39 cellular contexts compared by ENCODE assay signal in genomic region chr2:170206805-170207407, GRCh38. TPM values are rescaled to one million over a fixed set of nuclear protein-coding genes. Genes with fewer than 3 reads are reported as not detected.
"Had no signal": no experiment of that assay in that cellular context is flagged by ENCODE, and none has a peak within 500 bp of the region (broad histone marks: within the 10 kb centered on the region; RNA-seq: fewer than 3 reads in every experiment).

No MANE protein-coding gene starts in this region.

- DNase-seq: activated CD4-positive, alpha-beta T cell treated with anti-CD3 and anti-CD28 coated beads for 36 hours; activated CD4-positive, alpha-beta T cell treated with anti-CD3 and anti-CD28 coated beads, Interleukin-2, amount 50 U/mL, for 1 hour; activated CD4-positive, alpha-beta T cell treated with anti-CD3 and anti-CD28 coated beads, Interleukin-2, amount 50 U/mL, for 48 hours; activated CD4-positive, CD25-positive, alpha-beta regulatory T cell; activated CD4-positive, CD25-positive, alpha-beta regulatory T cell treated with anti-CD3 and anti-CD28 coated beads, Interleukin-2, amount 50 U/mL, for 72 hours; activated CD8-positive, alpha-beta memory T cell treated with anti-CD3 and anti-CD28 coated beads for 24 hours; activated CD8-positive, alpha-beta T cell treated with anti-CD3 and anti-CD28 coated beads for 36 hours; activated effector memory CD4-positive, alpha-beta T cell treated with anti-CD3 and anti-CD28 coated beads, Interleukin-2, amount 50 U/mL, for 16 hours; activated naive CD4-positive, alpha-beta T cell treated with anti-CD3 and anti-CD28 coated beads for 36 hours; activated naive CD8-positive, alpha-beta T cell treated with anti-CD3 and anti-CD28 coated beads for 36 hours; activated naive CD8-positive, alpha-beta T cell treated with anti-CD3 and anti-CD28 coated beads, Interleukin-2, amount 50 U/mL, for 24 hours; activated T-cell treated with anti-CD3 and anti-CD28 coated beads, Interleukin-2, amount 50 U/mL, for 1 hour; activated T-cell treated with anti-CD3 and anti-CD28 coated beads, Interleukin-2, amount 50 U/mL, for 48 hours; adrenal gland; amygdala; central memory CD4-positive, alpha-beta T cell; cerebellar nuclear complex; colonic mucosa; effector CD8-positive, alpha-beta T cell; esophagus squamous epithelium; foreskin melanocyte; head of caudate nucleus; hippocampal formation; T-helper 1 cell; T-helper 17 cell; T1000 had no signal

- FAIRE-seq: endometrium, endothelial cell of umbilical vein had no signal

- H3K27ac ChIP-seq: adrenal gland, ascending aorta, breast epithelium, cardiac muscle cell, colonic mucosa, epithelial cell of prostate, esophagus squamous epithelium, gastroesophageal sphincter had no signal

- H3K4me3 ChIP-seq: adrenal gland, ascending aorta, breast epithelium, cardiac muscle cell, colonic mucosa, esophagus squamous epithelium, gastroesophageal sphincter had no signal

- ATAC-seq: activated CD4-positive, alpha-beta T cell treated with anti-CD3 and anti-CD28 coated beads for 36 hours; activated CD8-positive, alpha-beta T cell treated with anti-CD3 and anti-CD28 coated beads for 36 hours; activated naive CD8-positive, alpha-beta T cell treated with anti-CD3 and anti-CD28 coated beads, Interleukin-2, amount 50 U/mL, for 24 hours; gastroesophageal sphincter; T-helper 17 cell had no signal

- H3K9me3 Mint-ChIP-seq: activated CD8-positive, alpha-beta T cell treated with anti-CD3 and anti-CD28 coated beads for 36 hours; activated naive CD4-positive, alpha-beta T cell treated with anti-CD3 and anti-CD28 coated beads, Interleukin-2, amount 50 U/mL, for 24 hours; activated naive CD8-positive, alpha-beta T cell treated with anti-CD3 and anti-CD28 coated beads, Interleukin-2, amount 50 U/mL, for 24 hours; activated T-helper 1 cell treated with anti-CD3 and anti-CD28 coated beads, Interleukin-12 subunit alpha, Interleukin-12 subunit beta, Interleukin-2, Interleukin-4 antibody, amounts not matched to agents 30 ng/mL and 10 ng/mL and 1 ng/mL, durations not matched to agents 14 hours and 24 hours and 36 hours; activated T-helper 2 cell treated with anti-CD3 and anti-CD28 coated beads, Interferon-gamma antibody, Interleukin-2, Interleukin-4, amounts not matched to agents 10 μg/mL and 5 μg/mL and 100 μg/mL, durations not matched to agents 14 hours and 24 hours and 36 hours had no signal

- H3K4me1 Mint-ChIP-seq: activated CD4-positive, alpha-beta T cell treated with anti-CD3 and anti-CD28 coated beads for 36 hours; activated naive CD4-positive, alpha-beta T cell treated with anti-CD3 and anti-CD28 coated beads, Interleukin-2, amount 50 U/mL, for 24 hours; activated naive CD8-positive, alpha-beta T cell treated with anti-CD3 and anti-CD28 coated beads for 36 hours; activated naive CD8-positive, alpha-beta T cell treated with anti-CD3 and anti-CD28 coated beads, Interleukin-2, amount 50 U/mL, for 24 hours; T-helper 17 cell had no signal

- H3K27me3 ChIP-seq: adrenal gland, ascending aorta, breast epithelium, cardiac muscle cell, colonic mucosa, esophagus squamous epithelium, gastroesophageal sphincter had no signal

- H3K9me3 ChIP-seq: ascending aorta, colonic mucosa, esophagus squamous epithelium, gastroesophageal sphincter had no signal

- H3K4me1 ChIP-seq: adrenal gland, ascending aorta, breast epithelium, colonic mucosa, gastroesophageal sphincter had no signal

- H3K4me3 Mint-ChIP-seq: activated CD4-positive, alpha-beta T cell treated with anti-CD3 and anti-CD28 coated beads for 36 hours; activated CD8-positive, alpha-beta T cell treated with anti-CD3 and anti-CD28 coated beads for 36 hours; activated naive CD4-positive, alpha-beta T cell treated with anti-CD3 and anti-CD28 coated beads for 36 hours; activated naive CD4-positive, alpha-beta T cell treated with anti-CD3 and anti-CD28 coated beads, Interleukin-2, amount 50 U/mL, for 24 hours; activated naive CD8-positive, alpha-beta T cell treated with anti-CD3 and anti-CD28 coated beads for 36 hours; activated naive CD8-positive, alpha-beta T cell treated with anti-CD3 and anti-CD28 coated beads, Interleukin-2, amount 50 U/mL, for 24 hours; activated T-helper 1 cell treated with anti-CD3 and anti-CD28 coated beads, Interleukin-12 subunit alpha, Interleukin-12 subunit beta, Interleukin-2, Interleukin-4 antibody, amounts not matched to agents 30 ng/mL and 10 ng/mL and 1 ng/mL, durations not matched to agents 14 hours and 24 hours and 36 hours; brain; T-helper 17 cell; T-helper 2 cell treated with Interferon-gamma antibody and Interleukin-4, amounts not matched to agents 5 μg/mL and 100 μg/mL, for 36 hours had no signal

- H3K27ac Mint-ChIP-seq: activated CD4-positive, alpha-beta T cell treated with anti-CD3 and anti-CD28 coated beads for 36 hours; activated CD8-positive, alpha-beta T cell treated with anti-CD3 and anti-CD28 coated beads for 36 hours; activated naive CD4-positive, alpha-beta T cell treated with anti-CD3 and anti-CD28 coated beads for 36 hours; activated naive CD4-positive, alpha-beta T cell treated with anti-CD3 and anti-CD28 coated beads, Interleukin-2, amount 50 U/mL, for 24 hours; activated naive CD8-positive, alpha-beta T cell treated with anti-CD3 and anti-CD28 coated beads for 36 hours; activated naive CD8-positive, alpha-beta T cell treated with anti-CD3 and anti-CD28 coated beads, Interleukin-2, amount 50 U/mL, for 24 hours; activated T-helper 1 cell treated with anti-CD3 and anti-CD28 coated beads, Interleukin-12 subunit alpha, Interleukin-12 subunit beta, Interleukin-2, Interleukin-4 antibody, amounts not matched to agents 30 ng/mL and 10 ng/mL and 1 ng/mL, durations not matched to agents 14 hours and 24 hours and 36 hours; activated T-helper 2 cell treated with anti-CD3 and anti-CD28 coated beads, Interferon-gamma antibody, Interleukin-2, Interleukin-4, amounts not matched to agents 10 μg/mL and 5 μg/mL and 100 μg/mL, durations not matched to agents 14 hours and 24 hours and 36 hours; brain; T-helper 17 cell; T-helper 2 cell treated with Interferon-gamma antibody and Interleukin-4, amounts not matched to agents 5 μg/mL and 100 μg/mL, for 36 hours had no signal

- H3K36me3 ChIP-seq: adrenal gland, ascending aorta, breast epithelium, cardiac muscle cell, colonic mucosa, esophagus squamous epithelium, gastroesophageal sphincter had no signal

RNA-seq across cellular contexts. Expression of gene MYO3B, which starts 29.0 kb away (rescaled TPM):
- total RNA-seq: ascending aorta, cardiac muscle cell, dermis microvascular lymphatic vessel endothelial cell, endothelial cell of umbilical vein, gastroesophageal sphincter had no signal
- polyA plus RNA-seq: cardiac muscle cell had no signal
